Comparison of ENCODE assay signal across 3 cellular contexts in the genomic region with DNA sequence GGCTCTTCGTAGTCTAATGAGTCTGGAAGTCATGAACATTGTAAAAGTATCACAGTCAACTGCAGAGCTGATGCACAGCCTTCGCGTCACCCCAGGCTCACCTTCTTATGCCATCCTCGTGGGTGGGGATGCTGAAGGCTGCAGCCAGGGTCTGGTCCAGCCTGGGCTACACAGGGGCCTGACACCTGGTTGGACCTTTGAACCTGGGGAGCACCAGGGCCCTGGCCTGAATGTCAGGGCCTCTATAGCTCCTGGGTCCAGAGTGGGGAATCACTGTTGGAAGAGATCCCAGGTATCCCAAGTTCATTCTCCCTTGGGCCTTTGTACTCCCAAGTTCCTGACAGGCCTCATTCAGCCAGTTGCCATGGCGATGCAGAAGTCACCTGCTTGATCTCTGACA.
TF ChIP-seq lines count a peak whose summit lies in the region.

No MANE protein-coding gene starts in this region.

TF ChIP-seq in liver, 16 proteins besides CTCF, POLR2A, EP300 and RAD21:
- TF ChIP-seq, protein P1, sequence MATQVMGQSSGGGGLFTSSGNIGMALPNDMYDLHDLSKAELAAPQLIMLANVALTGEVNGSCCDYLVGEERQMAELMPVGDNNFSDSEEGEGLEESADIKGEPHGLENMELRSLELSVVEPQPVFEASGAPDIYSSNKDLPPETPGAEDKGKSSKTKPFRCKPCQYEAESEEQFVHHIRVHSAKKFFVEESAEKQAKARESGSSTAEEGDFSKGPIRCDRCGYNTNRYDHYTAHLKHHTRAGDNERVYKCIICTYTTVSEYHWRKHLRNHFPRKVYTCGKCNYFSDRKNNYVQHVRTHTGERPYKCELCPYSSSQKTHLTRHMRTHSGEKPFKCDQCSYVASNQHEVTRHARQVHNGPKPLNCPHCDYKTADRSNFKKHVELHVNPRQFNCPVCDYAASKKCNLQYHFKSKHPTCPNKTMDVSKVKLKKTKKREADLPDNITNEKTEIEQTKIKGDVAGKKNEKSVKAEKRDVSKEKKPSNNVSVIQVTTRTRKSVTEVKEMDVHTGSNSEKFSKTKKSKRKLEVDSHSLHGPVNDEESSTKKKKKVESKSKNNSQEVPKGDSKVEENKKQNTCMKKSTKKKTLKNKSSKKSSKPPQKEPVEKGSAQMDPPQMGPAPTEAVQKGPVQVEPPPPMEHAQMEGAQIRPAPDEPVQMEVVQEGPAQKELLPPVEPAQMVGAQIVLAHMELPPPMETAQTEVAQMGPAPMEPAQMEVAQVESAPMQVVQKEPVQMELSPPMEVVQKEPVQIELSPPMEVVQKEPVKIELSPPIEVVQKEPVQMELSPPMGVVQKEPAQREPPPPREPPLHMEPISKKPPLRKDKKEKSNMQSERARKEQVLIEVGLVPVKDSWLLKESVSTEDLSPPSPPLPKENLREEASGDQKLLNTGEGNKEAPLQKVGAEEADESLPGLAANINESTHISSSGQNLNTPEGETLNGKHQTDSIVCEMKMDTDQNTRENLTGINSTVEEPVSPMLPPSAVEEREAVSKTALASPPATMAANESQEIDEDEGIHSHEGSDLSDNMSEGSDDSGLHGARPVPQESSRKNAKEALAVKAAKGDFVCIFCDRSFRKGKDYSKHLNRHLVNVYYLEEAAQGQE (IDR thresholded peaks at IDR 0.05): no peak
- TF ChIP-seq FOXA2 (IDR thresholded peaks at IDR 0.05) (no peak), GABPA (IDR thresholded peaks at IDR 0.05 in 1 of 2, conservative IDR thresholded peaks at IDR 0.05 in 1 of 2) (no peak), RXRA (IDR thresholded peaks at IDR 0.05) (peak; percentile 70 to 71), TAF1 (conservative IDR thresholded peaks at IDR 0.05) (no peak), JUND (IDR thresholded peaks at IDR 0.05) (no peak), YY1 (IDR thresholded peaks at IDR 0.05) (no peak), NR2F2 (IDR thresholded peaks at IDR 0.05) (no peak), SP1 (IDR thresholded peaks at IDR 0.05) (peak; percentile 23), HNF4G (IDR thresholded peaks at IDR 0.05) (no peak), EGR1 (IDR thresholded peaks at IDR 0.05; ENCODE audit: low read depth in 2 of 2) (no peak), FOXA1 (IDR thresholded peaks at IDR 0.05) (no peak), HNF4A (conservative IDR thresholded peaks at IDR 0.05) (peak; percentile 70 to 75)
- TF ChIP-seq, protein P2, sequence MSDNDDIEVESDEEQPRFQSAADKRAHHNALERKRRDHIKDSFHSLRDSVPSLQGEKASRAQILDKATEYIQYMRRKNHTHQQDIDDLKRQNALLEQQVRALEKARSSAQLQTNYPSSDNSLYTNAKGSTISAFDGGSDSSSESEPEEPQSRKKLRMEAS (IDR thresholded peaks at IDR 0.05): no peak
- TF ChIP-seq, protein P3, sequence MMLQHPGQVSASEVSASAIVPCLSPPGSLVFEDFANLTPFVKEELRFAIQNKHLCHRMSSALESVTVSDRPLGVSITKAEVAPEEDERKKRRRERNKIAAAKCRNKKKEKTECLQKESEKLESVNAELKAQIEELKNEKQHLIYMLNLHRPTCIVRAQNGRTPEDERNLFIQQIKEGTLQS (IDR thresholded peaks at IDR 0.05): no peak
- TF ChIP-seq, protein P4, sequence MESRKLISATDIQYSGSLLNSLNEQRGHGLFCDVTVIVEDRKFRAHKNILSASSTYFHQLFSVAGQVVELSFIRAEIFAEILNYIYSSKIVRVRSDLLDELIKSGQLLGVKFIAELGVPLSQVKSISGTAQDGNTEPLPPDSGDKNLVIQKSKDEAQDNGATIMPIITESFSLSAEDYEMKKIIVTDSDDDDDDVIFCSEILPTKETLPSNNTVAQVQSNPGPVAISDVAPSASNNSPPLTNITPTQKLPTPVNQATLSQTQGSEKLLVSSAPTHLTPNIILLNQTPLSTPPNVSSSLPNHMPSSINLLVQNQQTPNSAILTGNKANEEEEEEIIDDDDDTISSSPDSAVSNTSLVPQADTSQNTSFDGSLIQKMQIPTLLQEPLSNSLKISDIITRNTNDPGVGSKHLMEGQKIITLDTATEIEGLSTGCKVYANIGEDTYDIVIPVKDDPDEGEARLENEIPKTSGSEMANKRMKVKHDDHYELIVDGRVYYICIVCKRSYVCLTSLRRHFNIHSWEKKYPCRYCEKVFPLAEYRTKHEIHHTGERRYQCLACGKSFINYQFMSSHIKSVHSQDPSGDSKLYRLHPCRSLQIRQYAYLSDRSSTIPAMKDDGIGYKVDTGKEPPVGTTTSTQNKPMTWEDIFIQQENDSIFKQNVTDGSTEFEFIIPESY (IDR thresholded peaks at IDR 0.05): no peak

TF ChIP-seq in HepG2, 621 proteins besides CTCF, POLR2A, EP300 and RAD21 (continues in another document):
- TF ChIP-seq PPARG (CRISPR knock-in tag; conservative IDR thresholded peaks at IDR 0.05) (no peak), ZNF282 (IDR thresholded peaks at IDR 0.05; ENCODE audit: partially characterized antibody) (no peak), DNMT1 (CRISPR knock-in tag; IDR thresholded peaks at IDR 0.05) (no peak), ATAD3A (CRISPR knock-in tag; IDR thresholded peaks at IDR 0.05) (no peak), SMARCC2 (IDR thresholded peaks at IDR 0.05) (no peak), ZNF280D (CRISPR knock-in tag; IDR thresholded peaks at IDR 0.05) (no peak)
- TF ChIP-seq, protein P5, sequence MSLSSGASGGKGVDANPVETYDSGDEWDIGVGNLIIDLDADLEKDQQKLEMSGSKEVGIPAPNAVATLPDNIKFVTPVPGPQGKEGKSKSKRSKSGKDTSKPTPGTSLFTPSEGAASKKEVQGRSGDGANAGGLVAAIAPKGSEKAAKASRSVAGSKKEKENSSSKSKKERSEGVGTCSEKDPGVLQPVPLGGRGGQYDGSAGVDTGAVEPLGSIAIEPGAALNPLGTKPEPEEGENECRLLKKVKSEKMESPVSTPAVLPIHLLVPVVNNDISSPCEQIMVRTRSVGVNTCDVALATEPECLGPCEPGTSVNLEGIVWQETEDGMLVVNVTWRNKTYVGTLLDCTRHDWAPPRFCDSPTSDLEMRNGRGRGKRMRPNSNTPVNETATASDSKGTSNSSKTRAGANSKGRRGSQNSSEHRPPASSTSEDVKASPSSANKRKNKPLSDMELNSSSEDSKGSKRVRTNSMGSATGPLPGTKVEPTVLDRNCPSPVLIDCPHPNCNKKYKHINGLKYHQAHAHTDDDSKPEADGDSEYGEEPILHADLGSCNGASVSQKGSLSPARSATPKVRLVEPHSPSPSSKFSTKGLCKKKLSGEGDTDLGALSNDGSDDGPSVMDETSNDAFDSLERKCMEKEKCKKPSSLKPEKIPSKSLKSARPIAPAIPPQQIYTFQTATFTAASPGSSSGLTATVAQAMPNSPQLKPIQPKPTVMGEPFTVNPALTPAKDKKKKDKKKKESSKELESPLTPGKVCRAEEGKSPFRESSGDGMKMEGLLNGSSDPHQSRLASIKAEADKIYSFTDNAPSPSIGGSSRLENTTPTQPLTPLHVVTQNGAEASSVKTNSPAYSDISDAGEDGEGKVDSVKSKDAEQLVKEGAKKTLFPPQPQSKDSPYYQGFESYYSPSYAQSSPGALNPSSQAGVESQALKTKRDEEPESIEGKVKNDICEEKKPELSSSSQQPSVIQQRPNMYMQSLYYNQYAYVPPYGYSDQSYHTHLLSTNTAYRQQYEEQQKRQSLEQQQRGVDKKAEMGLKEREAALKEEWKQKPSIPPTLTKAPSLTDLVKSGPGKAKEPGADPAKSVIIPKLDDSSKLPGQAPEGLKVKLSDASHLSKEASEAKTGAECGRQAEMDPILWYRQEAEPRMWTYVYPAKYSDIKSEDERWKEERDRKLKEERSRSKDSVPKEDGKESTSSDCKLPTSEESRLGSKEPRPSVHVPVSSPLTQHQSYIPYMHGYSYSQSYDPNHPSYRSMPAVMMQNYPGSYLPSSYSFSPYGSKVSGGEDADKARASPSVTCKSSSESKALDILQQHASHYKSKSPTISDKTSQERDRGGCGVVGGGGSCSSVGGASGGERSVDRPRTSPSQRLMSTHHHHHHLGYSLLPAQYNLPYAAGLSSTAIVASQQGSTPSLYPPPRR (CRISPR knock-in tag; IDR thresholded peaks at IDR 0.05; ENCODE audit: borderline replicate concordance): no peak

TF ChIP-seq in K562, 482 proteins besides CTCF, POLR2A, EP300 and RAD21:
- TF ChIP-seq RFX1 (IDR thresholded peaks at IDR 0.05): peak; percentile 61
- no peak for TF ChIP-seq MAFF (IDR thresholded peaks at IDR 0.05; ENCODE audit: low read length)
